14 cellular contexts compared by ENCODE assay signal in the genomic region with DNA sequence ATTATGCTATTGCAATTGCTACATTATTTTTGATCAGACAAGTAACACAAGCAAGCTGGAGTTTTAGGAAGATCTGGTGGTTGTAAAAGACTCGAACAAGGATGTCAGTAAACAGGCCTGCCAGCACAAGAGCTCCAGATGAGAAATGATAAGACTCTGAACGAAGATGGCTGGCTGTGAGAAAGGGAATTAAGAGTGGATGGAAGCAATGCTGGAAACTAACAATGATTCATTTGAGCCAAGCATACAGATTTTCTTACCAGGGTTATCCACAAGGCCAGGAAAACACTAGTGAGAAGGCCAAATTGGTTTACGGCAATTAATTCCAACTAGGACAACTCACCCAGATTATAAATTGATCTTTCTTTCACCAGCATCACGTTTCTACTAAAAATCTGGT.
"Had no signal": no experiment of that assay in that cellular context is flagged by ENCODE, and none has a peak within 500 bp of the region (broad histone marks: within the 10 kb centered on the region; RNA-seq: fewer than 3 reads in every experiment).

No MANE protein-coding gene starts in this region.

- H3K36me3 ChIP-seq: right atrium auricular region, upper lobe of left lung had no signal

- DNase-seq: activated CD4-positive, alpha-beta T cell treated with anti-CD3 and anti-CD28 coated beads, Interleukin-2, amount 10 ng/mL, durations not matched to agents 24 days and 14 days; activated effector memory CD4-positive, alpha-beta T cell treated with Interleukin-2 at 50 U/mL for 16 hours; amygdala; effector CD4-positive, alpha-beta T cell; midbrain; stimulated activated CD4-positive, alpha-beta T cell treated with anti-CD3 and anti-CD28 coated beads, Interleukin-2, amount 100 ng/mL, for 24 hours; stimulated activated naive CD4-positive, alpha-beta T cell; substantia nigra; T-cell had no signal

- H3K27ac ChIP-seq: hepatocyte, right atrium auricular region, SK-N-MC, upper lobe of left lung had no signal

- H3K27ac Mint-ChIP-seq: activated CD4-positive, alpha-beta T cell treated with anti-CD3 and anti-CD28 coated beads, Interleukin-2, amount 10 ng/mL, durations not matched to agents 24 days and 14 days; activated naive CD4-positive, alpha-beta T cell treated with anti-CD3 and anti-CD28 coated beads, Interleukin-2, amount 50 U/mL, for 72 hours had no signal

- H3K4me3 Mint-ChIP-seq: activated CD4-positive, alpha-beta T cell treated with anti-CD3 and anti-CD28 coated beads, Interleukin-2, amount 10 ng/mL, durations not matched to agents 24 days and 14 days; T-cell had no signal

- ATAC-seq: activated naive CD4-positive, alpha-beta T cell treated with anti-CD3 and anti-CD28 coated beads, Interleukin-2, amount 50 U/mL, for 72 hours; T-cell had no signal

- H3K27me3 ChIP-seq: hepatocyte, right atrium auricular region, upper lobe of left lung had no signal

- H3K4me3 ChIP-seq: hepatocyte, right atrium auricular region, SK-N-MC, upper lobe of left lung had no signal

- H3K9me3 ChIP-seq: right atrium auricular region, upper lobe of left lung had no signal

- H3K9me3 Mint-ChIP-seq: activated CD4-positive, alpha-beta T cell treated with anti-CD3 and anti-CD28 coated beads, Interleukin-2, amount 10 ng/mL, durations not matched to agents 24 days and 14 days; T-cell had no signal

- H3K27me3 Mint-ChIP-seq: activated CD4-positive, alpha-beta T cell treated with anti-CD3 and anti-CD28 coated beads, Interleukin-2, amount 10 ng/mL, durations not matched to agents 24 days and 14 days; T-cell had no signal
